Comparison of ENCODE assay signal across 23 cellular contexts in the genomic region with DNA sequence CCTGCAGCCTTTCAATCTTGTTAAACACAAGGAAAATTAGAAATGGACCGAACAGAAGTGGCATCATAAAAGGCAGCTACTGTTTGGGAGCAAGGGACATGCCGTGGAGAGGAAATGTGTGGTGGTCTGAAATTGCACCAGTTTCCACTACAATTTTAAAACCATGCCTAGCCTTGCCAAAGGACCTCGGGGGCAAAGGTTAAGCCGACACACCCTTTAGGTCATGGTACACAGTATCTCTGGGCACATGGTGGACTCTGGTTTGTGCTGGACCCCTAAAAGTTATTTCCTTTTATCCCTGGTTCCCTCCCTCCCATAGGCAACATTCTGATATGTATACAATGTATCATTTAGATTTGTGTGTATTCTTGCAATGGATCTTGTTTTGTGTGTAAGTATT.
"Had no signal": no experiment of that assay in that cellular context is flagged by ENCODE, and none has a peak within 500 bp of the region (broad histone marks: within the 10 kb centered on the region; RNA-seq: fewer than 3 reads in every experiment).

No MANE protein-coding gene starts in this region.

- H3K9me3 ChIP-seq: adrenal gland, ascending aorta, left lung, neutrophil, ovary, prostate gland had no signal

- H3K4me3 Mint-ChIP-seq: activated CD8-positive, alpha-beta T cell treated with anti-CD3 and anti-CD28 coated beads, Interleukin-2, amount 10 ng/mL, durations not matched to agents 7 days and 5 days; nephron; WTC11 had no signal

- H3K4me3 ChIP-seq: adrenal gland, ascending aorta, dorsolateral prefrontal cortex, hepatocyte, left lung, ovary, prostate gland had no signal

- H3K27ac ChIP-seq: brain microvascular endothelial cell, dorsolateral prefrontal cortex, hepatocyte, left lung, ovary had no signal

- H3K27me3 ChIP-seq: adrenal gland, ascending aorta, brain microvascular endothelial cell, hepatocyte, left lung, neutrophil, ovary had no signal

- H3K4me1 ChIP-seq: ascending aorta had no signal

- DNase-seq: activated CD4-positive, alpha-beta T cell treated with anti-CD3 and anti-CD28 coated beads for 4 hours; activated CD8-positive, alpha-beta T cell treated with anti-CD3 and anti-CD28 coated beads, Interleukin-2, amount 10 ng/mL, durations not matched to agents 7 days and 5 days; activated gamma-delta T cell treated with Interleukin-2 at 50 U/mL for 16 hours; adrenal gland; brain microvascular endothelial cell; central memory CD4-positive, alpha-beta T cell; dorsolateral prefrontal cortex; effector memory CD8-positive, alpha-beta T cell; foreskin melanocyte; kidney glomerular epithelial cell; left lung; ovary; stimulated activated CD4-positive, alpha-beta T cell treated with anti-CD3 and anti-CD28 coated beads, Interleukin-4, amount 100 ng/mL, for 4 hours; stimulated activated naive CD8-positive, alpha-beta T cell treated with anti-CD3 and anti-CD28 coated beads, Interleukin-15, Interleukin-2, amounts not matched to agents 100 U/mL and 50 U/mL, for 24 hours; T1000 had no signal

- H3K36me3 Mint-ChIP-seq: activated naive CD8-positive, alpha-beta T cell had no signal

- H3K9me3 Mint-ChIP-seq: effector memory CD8-positive, alpha-beta T cell had no signal

- ATAC-seq: activated CD8-positive, alpha-beta T cell treated with anti-CD3 and anti-CD28 coated beads, Interleukin-2, amount 10 ng/mL, durations not matched to agents 7 days and 5 days; effector memory CD8-positive, alpha-beta T cell; esophagus mucosa; left lung; stimulated activated naive CD8-positive, alpha-beta T cell treated with anti-CD3 and anti-CD28 coated beads, Interleukin-15, Interleukin-2, amounts not matched to agents 100 U/mL and 50 U/mL, for 24 hours; WTC11 had no signal

- H3K4me2 ChIP-seq: hepatocyte had no signal

- H2AFZ ChIP-seq: hepatocyte had no signal

- H3K27ac Mint-ChIP-seq: activated CD8-positive, alpha-beta T cell treated with anti-CD3 and anti-CD28 coated beads, Interleukin-2, amount 10 ng/mL, durations not matched to agents 7 days and 5 days; WTC11 had no signal

- H3K36me3 ChIP-seq: adrenal gland, ascending aorta, brain microvascular endothelial cell, left lung, neutrophil, ovary, prostate gland had no signal

- H3K27me3 Mint-ChIP-seq: activated naive CD8-positive, alpha-beta T cell; effector memory CD8-positive, alpha-beta T cell had no signal
